1 cellular context compared by ENCODE assay signal in the genomic region with DNA sequence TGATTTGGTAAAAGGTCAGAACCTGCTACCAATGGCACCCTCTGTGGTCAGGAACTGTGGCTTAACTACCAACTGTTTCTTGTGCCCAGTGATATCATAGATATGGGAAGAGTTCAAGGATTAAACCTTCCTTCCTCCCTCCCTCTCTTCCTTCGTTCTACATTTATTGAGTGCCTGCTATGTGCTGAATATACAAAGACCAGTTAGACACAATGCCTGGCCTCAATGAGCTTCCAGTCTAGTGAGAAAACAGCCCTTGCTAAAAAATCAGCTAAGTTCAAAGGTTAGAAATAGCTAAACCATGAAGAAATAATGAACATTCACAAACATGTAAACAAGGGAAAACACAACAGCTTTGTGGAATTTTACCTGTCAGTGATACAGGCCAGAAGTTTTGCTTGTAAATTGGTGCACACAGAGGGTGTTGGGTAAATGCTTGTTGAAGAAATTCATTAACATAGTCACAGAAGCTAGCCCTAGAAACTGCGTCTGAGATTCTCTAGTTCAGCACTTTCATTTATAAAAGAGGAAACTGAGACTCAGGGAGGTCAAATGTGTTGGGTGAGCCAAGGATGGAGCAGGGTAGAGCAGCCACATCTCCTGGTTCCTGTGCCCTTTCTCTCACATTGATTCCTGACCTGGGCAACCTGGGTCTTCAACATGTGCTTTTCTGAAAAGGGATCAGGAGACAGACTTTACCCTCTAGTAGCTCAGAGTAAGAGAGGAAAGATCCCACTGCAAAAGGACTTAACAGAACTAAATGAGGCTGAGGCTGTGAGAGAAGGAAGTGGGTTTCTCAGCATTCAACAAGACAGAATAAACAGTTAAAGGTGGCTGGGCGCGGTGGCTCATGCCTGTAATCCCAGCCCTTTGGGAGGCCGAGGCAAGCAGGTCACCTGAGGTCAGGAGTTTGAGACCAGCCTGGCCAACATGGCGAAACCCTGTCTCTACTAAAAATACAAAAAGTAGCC.
TF ChIP-seq lines count a peak whose summit lies in the region.

No MANE protein-coding gene starts in this region.

TF ChIP-seq in K562, 482 proteins besides CTCF, POLR2A, EP300 and RAD21:
- no peak for TF ChIP-seq RAD51 (IDR thresholded peaks at IDR 0.05; ENCODE audit: borderline replicate concordance, low read depth)
- TF ChIP-seq TRIM28 (IDR thresholded peaks at IDR 0.05), result peak; percentile 61; the same call in 1 of the 2 replicates
- no peak for TF ChIP-seq ZNF707 (CRISPR knock-in tag; conservative IDR thresholded peaks at IDR 0.05)
- TF ChIP-seq, protein P1, sequence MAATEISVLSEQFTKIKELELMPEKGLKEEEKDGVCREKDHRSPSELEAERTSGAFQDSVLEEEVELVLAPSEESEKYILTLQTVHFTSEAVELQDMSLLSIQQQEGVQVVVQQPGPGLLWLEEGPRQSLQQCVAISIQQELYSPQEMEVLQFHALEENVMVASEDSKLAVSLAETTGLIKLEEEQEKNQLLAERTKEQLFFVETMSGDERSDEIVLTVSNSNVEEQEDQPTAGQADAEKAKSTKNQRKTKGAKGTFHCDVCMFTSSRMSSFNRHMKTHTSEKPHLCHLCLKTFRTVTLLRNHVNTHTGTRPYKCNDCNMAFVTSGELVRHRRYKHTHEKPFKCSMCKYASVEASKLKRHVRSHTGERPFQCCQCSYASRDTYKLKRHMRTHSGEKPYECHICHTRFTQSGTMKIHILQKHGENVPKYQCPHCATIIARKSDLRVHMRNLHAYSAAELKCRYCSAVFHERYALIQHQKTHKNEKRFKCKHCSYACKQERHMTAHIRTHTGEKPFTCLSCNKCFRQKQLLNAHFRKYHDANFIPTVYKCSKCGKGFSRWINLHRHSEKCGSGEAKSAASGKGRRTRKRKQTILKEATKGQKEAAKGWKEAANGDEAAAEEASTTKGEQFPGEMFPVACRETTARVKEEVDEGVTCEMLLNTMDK (IDR thresholded peaks at IDR 0.05; ENCODE audit: borderline replicate concordance, insufficient read depth, low read depth, low read length, poor library complexity, severe bottlenecking), result no peak
- TF ChIP-seq, protein P2, sequence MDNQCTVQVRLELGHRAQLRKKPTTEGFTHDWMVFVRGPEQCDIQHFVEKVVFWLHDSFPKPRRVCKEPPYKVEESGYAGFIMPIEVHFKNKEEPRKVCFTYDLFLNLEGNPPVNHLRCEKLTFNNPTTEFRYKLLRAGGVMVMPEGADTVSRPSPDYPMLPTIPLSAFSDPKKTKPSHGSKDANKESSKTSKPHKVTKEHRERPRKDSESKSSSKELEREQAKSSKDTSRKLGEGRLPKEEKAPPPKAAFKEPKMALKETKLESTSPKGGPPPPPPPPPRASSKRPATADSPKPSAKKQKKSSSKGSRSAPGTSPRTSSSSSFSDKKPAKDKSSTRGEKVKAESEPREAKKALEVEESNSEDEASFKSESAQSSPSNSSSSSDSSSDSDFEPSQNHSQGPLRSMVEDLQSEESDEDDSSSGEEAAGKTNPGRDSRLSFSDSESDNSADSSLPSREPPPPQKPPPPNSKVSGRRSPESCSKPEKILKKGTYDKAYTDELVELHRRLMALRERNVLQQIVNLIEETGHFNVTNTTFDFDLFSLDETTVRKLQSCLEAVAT (IDR thresholded peaks at IDR 0.05), result no peak
- TF ChIP-seq ZNF316 (IDR thresholded peaks at IDR 0.05), result peak; percentile 80
